In genomic region chr1:15936025-15936424, GRCh38 we compare ENCODE assay signal across 20 cellular contexts. TPM values are rescaled to one million over a fixed set of nuclear protein-coding genes. Genes with fewer than 3 reads are reported as not detected.
DNase-seq lines count a peak whose midpoint lies in the region; ATAC-seq and TF ChIP-seq lines count a peak whose summit lies in the region.
"Had no signal": no experiment of that assay in that cellular context is flagged by ENCODE, and none has a peak within 500 bp of the region (broad histone marks: within the 10 kb centered on the region; RNA-seq: fewer than 3 reads in every experiment).

No MANE protein-coding gene starts in this region.

- H3K36me3 ChIP-seq in HEK293 (ENCODE audit: control insufficient read depth in 2 of 2, insufficient read depth in 1 of 2, low read length in 2 of 2) (peaks cover 7 to 99% of the 10 kb centered on the region in 2 experiments; a peak in 2 of 3 replicates), stomach (peaks cover 84 to 100% (median 100%) of the 10 kb centered on the region in 4 donors)

- no peak overlapping the region for H3K4me3 Mint-ChIP-seq in activated T-cell treated with anti-CD3 and anti-CD28 coated beads, Interleukin-2, amount 50 U/mL, for 24 hours
- H3K4me3 Mint-ChIP-seq in activated T-cell treated with anti-CD3 and anti-CD28 coated beads, Interleukin-2, amount 50 U/mL, for 4 hours = no peak overlapping the region
- H3K4me3 Mint-ChIP-seq: CD4-positive, CD25-positive, alpha-beta regulatory T cell had no signal

- H3K9me3 ChIP-seq in HEK293 (ENCODE audit: control insufficient read depth, insufficient read depth, low read depth, low read length) (no peaks in the 10 kb centered on the region), stomach (no peaks in the 10 kb centered on the region)
- H3K9me3 ChIP-seq: BE2C, HAP-1, Peyer's patch had no signal

- CTCF ChIA-PET in HEK293 (lab: Yijun Ruan, JAX) = interaction anchor here (0.6 kb wide), 1 partner anchor 128 kb away, joined by 3 read pairs; no protein-coding TSS in a partner anchor

- no peak overlapping the region for H3K4me3 ChIP-seq in HEK293 (ENCODE audit: low read depth, low read length)
- no peak overlapping the region for H3K4me3 ChIP-seq in stomach
- H3K4me3 ChIP-seq: HAP-1, Peyer's patch had no signal

- peak overlapping the region; percentile 79 for H3K27ac Mint-ChIP-seq in activated T-cell treated with anti-CD3 and anti-CD28 coated beads, Interleukin-2, amount 50 U/mL, for 24 hours

- no peak for TF ChIP-seq EP300 in stomach (IDR thresholded peaks at IDR 0.05)

- no peak for ATAC-seq in activated T-cell treated with anti-CD3 and anti-CD28 coated beads, Interleukin-2, amount 50 U/mL, for 4 hours
- no peak for ATAC-seq in left lobe of liver
- ATAC-seq in SK-N-SH treated with all-trans-retinoic acid at 6 μM for 48 hours = no peak

- no peaks in the 10 kb centered on the region for H3K27me3 Mint-ChIP-seq in activated T-cell treated with anti-CD3 and anti-CD28 coated beads, Interleukin-2, amount 50 U/mL, for 24 hours
- no peaks in the 10 kb centered on the region for H3K27me3 Mint-ChIP-seq in activated T-cell treated with anti-CD3 and anti-CD28 coated beads, Interleukin-2, amount 50 U/mL, for 4 hours (ENCODE audit: low read depth)
- H3K27me3 Mint-ChIP-seq: CD4-positive, CD25-positive, alpha-beta regulatory T cell had no signal

- POLR2A ChIA-PET in HEK293 (lab: Yijun Ruan, JAX) = interaction anchor here (0.7 kb wide), 1 partner anchor 9 kb away, joined by 3 read pairs; no protein-coding TSS in a partner anchor

- H3K36me3 Mint-ChIP-seq in activated T-cell treated with anti-CD3 and anti-CD28 coated beads, Interleukin-2, amount 50 U/mL, for 24 hours (ENCODE audit: low read depth) = peaks cover 99% of the 10 kb centered on the region
- H3K36me3 Mint-ChIP-seq in activated T-cell treated with anti-CD3 and anti-CD28 coated beads, Interleukin-2, amount 50 U/mL, for 4 hours (ENCODE audit: insufficient read depth) = peaks cover 52% of the 10 kb centered on the region

- H3K4me1 ChIP-seq in HEK293 (ENCODE audit: control insufficient read depth, insufficient read depth, low read length) (no peaks in the 10 kb centered on the region), stomach (peaks cover 0 to 24% (median 10%) of the 10 kb centered on the region in 4 donors)
- H3K4me1 ChIP-seq: BE2C, HAP-1 had no signal

- TF ChIP-seq POLR2A in stomach (IDR thresholded peaks at IDR 0.05) = no peak

- intact Hi-C loops in stomach (cut with DNase I; ENCODE audit: low total_unique reads) = no loop called here

- no peaks in the 10 kb centered on the region for H3K9me3 Mint-ChIP-seq in activated T-cell treated with anti-CD3 and anti-CD28 coated beads, Interleukin-2, amount 50 U/mL, for 24 hours
- no peaks in the 10 kb centered on the region for H3K9me3 Mint-ChIP-seq in activated T-cell treated with anti-CD3 and anti-CD28 coated beads, Interleukin-2, amount 50 U/mL, for 4 hours
- H3K9me3 Mint-ChIP-seq: CD4-positive, CD25-positive, alpha-beta regulatory T cell had no signal

- H3K4me1 Mint-ChIP-seq in activated T-cell treated with anti-CD3 and anti-CD28 coated beads, Interleukin-2, amount 50 U/mL, for 24 hours (ENCODE audit: low read depth) = peaks cover 13% of the 10 kb centered on the region
- H3K4me1 Mint-ChIP-seq in activated T-cell treated with anti-CD3 and anti-CD28 coated beads, Interleukin-2, amount 50 U/mL, for 4 hours (ENCODE audit: low read depth) = peaks cover 2% of the 10 kb centered on the region

- H3K27ac ChIP-seq in HEK293 (ENCODE audit: extremely low read depth, low read depth, low read length) (no peak overlapping the region), stomach (no peak overlapping the region)
- H3K27ac ChIP-seq: HL-60, Peyer's patch had no signal

- TF ChIP-seq CTCF in HEK293 (tag by site-specific recombination; IDR thresholded peaks at IDR 0.05) (no peak), stomach (IDR thresholded peaks at IDR 0.05) (no peak)

- no peaks in the 10 kb centered on the region for H3K27me3 ChIP-seq in stomach
- H3K27me3 ChIP-seq: BE2C, Peyer's patch had no signal

- 94 to 100% (median 97%) methylated on average over 9 to 10 of the region's 10 CpGs for WGBS in stomach, 5 donors

- DNase-seq in activated T-cell treated with anti-CD3 and anti-CD28 coated beads, Interleukin-2, amount 50 U/mL, for 24 hours = no peak
- no peak for DNase-seq in activated T-cell treated with anti-CD3 and anti-CD28 coated beads, Interleukin-2, amount 50 U/mL, for 4 hours
- DNase-seq in left lobe of liver (ENCODE audit: low spot score) = peak; percentile 30
- DNase-seq in stomach = peak; percentile 22
- DNase-seq in activated CD4-positive, CD25-positive, alpha-beta regulatory T cell treated with anti-CD3 and anti-CD28 coated beads, Interleukin-2, amount 50 U/mL, for 72 hours = no peak
- DNase-seq: BE2C; CD4-positive, CD25-positive, alpha-beta regulatory T cell; COR-L47; GDM1; MM.1S; NCI-H1092; NCI-H146; NCI-H2081 treated with DMSO at 0.1 percent for 48 hours; NCI-H446 treated with DMSO at 0.1 percent for 48 hours; Right ventricle myocardium superior had no signal

TF ChIP-seq in HEK293, 187 proteins besides CTCF, POLR2A, EP300 and RAD21 (continues in another document):
- TF ChIP-seq YY2 (tag by site-specific recombination; IDR thresholded peaks at IDR 0.05) = no peak
- TF ChIP-seq ZFP3 (tag by site-specific recombination; IDR thresholded peaks at IDR 0.05; ENCODE audit: low read depth) = no peak
- TF ChIP-seq OVOL3 (tag by site-specific recombination; IDR thresholded peaks at IDR 0.05) = no peak
- 0 out of 2 replicates have a peak, but pooled peaks have one; percentile 15 for TF ChIP-seq PRDM4 (tag by site-specific recombination; IDR thresholded peaks at IDR 0.05)
- TF ChIP-seq ZBTB26 (tag by site-specific recombination; optimal IDR thresholded peaks at IDR 0.05) = no peak

TF ChIP-seq in SK-N-SH treated with all-trans-retinoic acid at 6 μM for 48 hours, 23 proteins besides CTCF, POLR2A, EP300 and RAD21:
- TF ChIP-seq CSRNP3 (CRISPR knock-in tag; IDR thresholded peaks at IDR 0.05) (no peak), CREB5 (CRISPR knock-in tag; IDR thresholded peaks at IDR 0.05; ENCODE audit: low read depth) (no peak), ZC3H10 (CRISPR knock-in tag; IDR thresholded peaks at IDR 0.05) (no peak), ZNF565 (CRISPR knock-in tag; conservative IDR thresholded peaks at IDR 0.05; ENCODE audit: low read depth) (no peak), ISL1 (CRISPR knock-in tag; IDR thresholded peaks at IDR 0.05) (no peak), BACH2 (CRISPR knock-in tag; IDR thresholded peaks at IDR 0.05; ENCODE audit: borderline replicate concordance) (no peak), CSDC2 (CRISPR knock-in tag; IDR thresholded peaks at IDR 0.05) (no peak), ZFP3 (CRISPR knock-in tag; IDR thresholded peaks at IDR 0.05) (no peak), ZNF8 (CRISPR knock-in tag; IDR thresholded peaks at IDR 0.05) (no peak), POU6F1 (CRISPR knock-in tag; IDR thresholded peaks at IDR 0.05; ENCODE audit: borderline replicate concordance, low read depth) (no peak)

RNA-seq across cellular contexts. Expression of gene ZBTB17, which starts 39.9 kb away (rescaled TPM):
- 10 to 100 TPM; 74.2 to 86.9 (median 81.1) TPM for total RNA-seq in activated T-cell treated with anti-CD3 and anti-CD28 coated beads, Interleukin-2, amount 50 U/mL, for 4 hours
- total RNA-seq in left lobe of liver (14.3 TPM), stomach (100 to 1,000 TPM in 1 of 5 donors, 10 to 100 TPM in 4; 13.0 to 136 (median 65.9) TPM)
- polyA plus RNA-seq in stomach = 10 to 100 TPM; 40.7 to 46.3 (median 44.2) TPM

Comparison
In these comparisons a context has a peak if more than half of its experiments do, and no peak if none do; other contexts are left out.
1. DNase-seq: peak in left lobe of liver (single experiment) and stomach (single experiment); none in activated T-cell treated with anti-CD3 and anti-CD28 coated beads, Interleukin-2, amount 50 U/mL, for 24 hours (single experiment), activated T-cell treated with anti-CD3 and anti-CD28 coated beads, Interleukin-2, amount 50 U/mL, for 4 hours (single experiment) and activated CD4-positive, CD25-positive, alpha-beta regulatory T cell treated with anti-CD3 and anti-CD28 coated beads, Interleukin-2, amount 50 U/mL, for 72 hours (single experiment).